8 cellular contexts compared by ENCODE assay signal in the genomic region with DNA sequence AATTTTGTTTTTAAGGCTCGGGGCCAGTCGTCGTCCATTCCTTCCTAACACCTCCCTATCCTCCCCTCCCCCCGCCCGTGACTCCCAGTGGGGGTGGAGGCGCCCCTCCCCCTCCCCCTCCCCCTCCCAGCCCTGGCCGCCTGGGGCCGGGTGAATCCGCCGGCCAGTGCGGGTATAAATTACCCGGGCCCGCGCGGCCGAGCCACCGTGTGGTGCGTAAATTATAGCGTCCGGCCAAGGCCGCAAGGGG. TPM values are rescaled to one million over a fixed set of nuclear protein-coding genes. Genes with fewer than 3 reads are reported as not detected.
DNase-seq lines count a peak whose midpoint lies in the region; ATAC-seq and TF ChIP-seq lines count a peak whose summit lies in the region.

No MANE protein-coding gene starts in this region.

- intact Hi-C loops in stomach (cut with DNase I; ENCODE audit: low total_unique reads) = no loop called here
- intact Hi-C loops in left colon (cut with DNase I, micrococcal nuclease) = no loop called here

- peaks cover 38% of the 10 kb centered on the region for H3K4me1 Mint-ChIP-seq in activated T-cell treated with anti-CD3 and anti-CD28 coated beads, Interleukin-2, amount 50 U/mL, for 72 hours (ENCODE audit: low read depth)

- no peaks in the 10 kb centered on the region for H3K27me3 ChIP-seq in stomach

- DNase-seq in NCI-H1105 (lab: John Stamatoyannopoulos, UW) (peak; percentile 52), NCI-H1105 treated with DMSO at 0.1 percent for 48 hours (lab: John Stamatoyannopoulos, UW) (no peak), stomach (no peak), occipital lobe (lab: John Stamatoyannopoulos, UW) (no peak), NOMO-1 (lab: John Stamatoyannopoulos, UW; ENCODE audit: unreplicated experiment in 2 of 2) (no peak), left colon (no peak)
- DNase-seq in activated T-cell treated with anti-CD3 and anti-CD28 coated beads, Interleukin-2, amount 50 U/mL, for 72 hours = no peak

- no peaks in the 10 kb centered on the region for H3K9me3 ChIP-seq in stomach

- peak overlapping the region; percentile 75 to 79 for H3K4me3 Mint-ChIP-seq in activated T-cell treated with anti-CD3 and anti-CD28 coated beads, Interleukin-2, amount 50 U/mL, for 72 hours

- no peak for ATAC-seq in activated T-cell treated with anti-CD3 and anti-CD28 coated beads, Interleukin-2, amount 50 U/mL, for 72 hours (replicated peaks in 1 of 2)
- no peak for ATAC-seq in left colon

- no peaks in the 10 kb centered on the region for H3K36me3 Mint-ChIP-seq in activated T-cell treated with anti-CD3 and anti-CD28 coated beads, Interleukin-2, amount 50 U/mL, for 72 hours (ENCODE audit: insufficient read depth in 2 of 2)

- WGBS in stomach, 5 donors = 0 to 2% (median 1%) methylated on average over 6 to 21 of the region's 21 CpGs

- H3K4me1 ChIP-seq in stomach = peaks cover 61 to 100% (median 91%) of the 10 kb centered on the region in 4 donors

- TF ChIP-seq EP300 in stomach (IDR thresholded peaks at IDR 0.05) = no peak

- TF ChIP-seq CTCF in stomach (IDR thresholded peaks at IDR 0.05) = no peak

- no peaks in the 10 kb centered on the region for H3K9me3 Mint-ChIP-seq in activated T-cell treated with anti-CD3 and anti-CD28 coated beads, Interleukin-2, amount 50 U/mL, for 72 hours

- no peaks in the 10 kb centered on the region for H3K27me3 Mint-ChIP-seq in activated T-cell treated with anti-CD3 and anti-CD28 coated beads, Interleukin-2, amount 50 U/mL, for 72 hours (ENCODE audit: low read depth)

- no peaks in the 10 kb centered on the region for H3K36me3 ChIP-seq in stomach

- TF ChIP-seq POLR2A in stomach (IDR thresholded peaks at IDR 0.05) = no peak

- peak overlapping the region; percentile 93 to 98 (median 97) for H3K27ac ChIP-seq in stomach

- peak overlapping the region; percentile 48 for H3K4me3 ChIP-seq in iPS-11a (ENCODE audit: low read depth, low read length)
- H3K4me3 ChIP-seq in stomach = peak overlapping the region; percentile 58 to 78 (median 64)

- no peak overlapping the region for H3K27ac Mint-ChIP-seq in activated T-cell treated with anti-CD3 and anti-CD28 coated beads, Interleukin-2, amount 50 U/mL, for 72 hours

RNA-seq across cellular contexts. Expression of gene GSE1, which starts 2.0 kb away (rescaled TPM):
- total RNA-seq in activated T-cell treated with anti-CD3 and anti-CD28 coated beads, Interleukin-2, amount 50 U/mL, for 72 hours = 10 to 100 TPM; 26.7 to 30.9 TPM
- total RNA-seq in stomach (100 to 1,000 TPM in 4 of 5 donors, 10 to 100 TPM in 1; 58.2 to 294 (median 141) TPM), occipital lobe (18.4 TPM), left colon (100 to 1,000 TPM in 1 of 2 donors, 10 to 100 TPM in 1; 94.7 to 110 TPM)
- 10 to 100 TPM; 11.8 to 21.1 (median 12.9) TPM for polyA plus RNA-seq in stomach
